In the genomic region with DNA sequence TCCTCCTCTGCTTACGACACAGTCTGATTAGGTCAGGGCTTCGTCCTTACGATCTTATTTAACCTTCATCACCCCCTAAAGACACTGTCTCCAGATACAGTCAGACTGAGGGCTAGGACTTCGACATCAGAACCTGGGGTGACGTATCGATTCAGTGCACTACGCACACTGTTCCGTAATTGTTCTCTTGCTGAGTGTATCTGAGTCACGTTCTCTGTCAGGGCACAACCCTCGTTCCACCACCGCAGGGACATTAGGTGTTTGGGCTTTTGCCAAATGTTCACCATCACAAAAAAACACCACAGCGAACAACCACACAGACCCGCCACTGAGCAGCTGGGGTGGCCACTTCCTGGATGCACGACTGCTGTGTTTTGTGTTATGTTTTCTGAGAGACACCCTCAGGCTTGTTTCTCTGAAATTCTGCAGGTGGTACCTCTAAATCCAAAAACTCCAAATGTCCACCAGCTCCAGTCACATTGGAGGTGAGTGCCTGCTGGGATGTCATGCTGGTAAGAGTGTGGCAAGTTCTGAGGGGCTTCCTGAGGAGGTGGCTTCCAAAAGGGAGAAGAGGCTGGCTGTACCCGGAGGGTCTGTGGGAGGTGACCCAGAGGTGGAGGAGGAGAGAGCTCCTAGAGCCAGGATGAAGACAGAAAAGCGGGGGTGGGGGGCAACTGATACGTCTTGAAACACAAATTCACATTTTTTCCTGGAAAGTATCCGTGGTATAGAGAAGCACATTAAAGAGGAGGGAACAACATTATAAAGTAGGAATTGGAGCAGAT, we compare ENCODE assay signal across 10 cellular contexts.
DNase-seq lines count a peak whose midpoint lies in the region; ATAC-seq and TF ChIP-seq lines count a peak whose summit lies in the region.
"Had no signal": no experiment of that assay in that cellular context is flagged by ENCODE, and none has a peak within 500 bp of the region (broad histone marks: within the 10 kb centered on the region; RNA-seq: fewer than 3 reads in every experiment).

No MANE protein-coding gene starts in this region.

- intact Hi-C loops in CD4-positive, alpha-beta memory T cell (cut with micrococcal nuclease) = no loop called here

- peaks cover 17 to 27% (median 19%) of the 10 kb centered on the region in 4 donors for H3K4me1 Mint-ChIP-seq in CD4-positive, alpha-beta memory T cell
- H3K4me1 Mint-ChIP-seq in activated naive CD4-positive, alpha-beta T cell treated with anti-CD3 and anti-CD28 coated beads, Interleukin-2, amount 50 U/mL, for 24 hours = peaks cover 18% of the 10 kb centered on the region
- peaks cover 22% of the 10 kb centered on the region for H3K4me1 Mint-ChIP-seq in neural crest cell

- no peaks in the 10 kb centered on the region for H3K9me3 Mint-ChIP-seq in CD4-positive, alpha-beta memory T cell
- H3K9me3 Mint-ChIP-seq in activated naive CD4-positive, alpha-beta T cell treated with anti-CD3 and anti-CD28 coated beads, Interleukin-2, amount 50 U/mL, for 24 hours = no peaks in the 10 kb centered on the region
- no peaks in the 10 kb centered on the region for H3K9me3 Mint-ChIP-seq in neural crest cell
- H3K9me3 Mint-ChIP-seq: activated B cell treated with CpG ODN at 0.5 μM for 24 hours had no signal

- POLR2A ChIA-PET in CD4-positive, alpha-beta memory T cell (lab: Charles Lee; ENCODE audit: partially characterized antibody) = no interaction called here
- POLR2A ChIA-PET in RWPE1 (lab: Yijun Ruan, JAX; ENCODE audit: low non-redundant PET) = no interaction called here

- TF ChIP-seq CTCF in RWPE1 (conservative IDR thresholded peaks at IDR 0.05; ENCODE audit: low read depth) = no peak
- TF ChIP-seq CTCF in neural crest cell (conservative IDR thresholded peaks at IDR 0.05) = no peak

- H3K36me3 Mint-ChIP-seq in CD4-positive, alpha-beta memory T cell = no peaks in the 10 kb centered on the region
- no peaks in the 10 kb centered on the region for H3K36me3 Mint-ChIP-seq in activated naive CD4-positive, alpha-beta T cell treated with anti-CD3 and anti-CD28 coated beads, Interleukin-2, amount 50 U/mL, for 24 hours
- H3K36me3 Mint-ChIP-seq in neural crest cell (ENCODE audit: low read depth) = no peaks in the 10 kb centered on the region

- H3K27ac ChIP-seq in CD4-positive, alpha-beta memory T cell (ENCODE audit: low read depth, low read length) = peak overlapping the region; percentile 20
- 0 out of 2 replicates have a peak overlapping the region, but pooled peaks have one; percentile 0 for H3K27ac ChIP-seq in RWPE1

- in situ Hi-C loops in HAP-1 (cut with MboI; ENCODE audit: low sequenced_read_pairs) = no loop called here

- H3K9me3 ChIP-seq in CD4-positive, alpha-beta memory T cell (ENCODE audit: control insufficient read depth in 1 of 2, low read length in 2 of 2) = no peaks in the 10 kb centered on the region
- H3K9me3 ChIP-seq in HAP-1 = no peaks in the 10 kb centered on the region

- DNase-seq in CD4-positive, alpha-beta memory T cell = peak; percentile 60 to 78 (median 67)
- DNase-seq in RWPE1 (ENCODE audit: low spot score) = no peak
- DNase-seq in neural crest cell (ENCODE audit: low read depth, low spot score) = no peak
- DNase-seq in NCI-H510A treated with DMSO at 0.1 percent for 48 hours (lab: John Stamatoyannopoulos, UW) = no peak
- no peak for DNase-seq in HAP-1 (ENCODE audit: low spot score in 2 of 2)
- DNase-seq: activated B cell treated with CpG ODN at 0.5 μM for 24 hours, hypothalamus had no signal

- no peak for ATAC-seq in GM21737 (IDR thresholded peaks at IDR 0.05; ENCODE audit: unreplicated experiment)
- no peak for ATAC-seq in GM18511 (IDR thresholded peaks at IDR 0.05; ENCODE audit: unreplicated experiment)

- H3K4me3 Mint-ChIP-seq in CD4-positive, alpha-beta memory T cell = peak overlapping the region in 7 of 8 donors; percentile 21 to 74 (median 67)
- H3K4me3 Mint-ChIP-seq in activated naive CD4-positive, alpha-beta T cell treated with anti-CD3 and anti-CD28 coated beads, Interleukin-2, amount 50 U/mL, for 24 hours = no peak overlapping the region
- no peak overlapping the region for H3K4me3 Mint-ChIP-seq in neural crest cell
- H3K4me3 Mint-ChIP-seq: activated B cell treated with CpG ODN at 0.5 μM for 24 hours had no signal

- H3K36me3 ChIP-seq in CD4-positive, alpha-beta memory T cell (ENCODE audit: insufficient read depth, low read length) = no peaks in the 10 kb centered on the region
- no peaks in the 10 kb centered on the region for H3K36me3 ChIP-seq in HAP-1 (replicated peaks)

- H3K4me1 ChIP-seq in CD4-positive, alpha-beta memory T cell (ENCODE audit: insufficient read depth, low read length) = peaks cover 18% of the 10 kb centered on the region
- peaks cover 3% of the 10 kb centered on the region for H3K4me1 ChIP-seq in HAP-1

- no peaks in the 10 kb centered on the region for H3K27me3 ChIP-seq in CD4-positive, alpha-beta memory T cell (ENCODE audit: insufficient read depth, low read length)
- no peaks in the 10 kb centered on the region for H3K27me3 ChIP-seq in HAP-1 (ENCODE audit: low read depth)

- CTCF ChIA-PET in CD4-positive, alpha-beta memory T cell (lab: Charles Lee; ENCODE audit: partially characterized antibody) = interaction anchor here (0.7 kb wide), 1 partner anchor 16 kb away, joined by 3 read pairs; no protein-coding TSS in a partner anchor
- CTCF ChIA-PET in RWPE1 (lab: Yijun Ruan, JAX) = no interaction called here

- H3K27me3 Mint-ChIP-seq in CD4-positive, alpha-beta memory T cell = peaks cover 12 to 23% of the 10 kb centered on the region in 2 donors
- H3K27me3 Mint-ChIP-seq in activated naive CD4-positive, alpha-beta T cell treated with anti-CD3 and anti-CD28 coated beads, Interleukin-2, amount 50 U/mL, for 24 hours = peaks cover 31% of the 10 kb centered on the region
- H3K27me3 Mint-ChIP-seq in neural crest cell (ENCODE audit: low read depth) = no peaks in the 10 kb centered on the region

- peak overlapping the region; percentile 69 to 96 (median 91) for H3K27ac Mint-ChIP-seq in CD4-positive, alpha-beta memory T cell
- peak overlapping the region; percentile 42 for H3K27ac Mint-ChIP-seq in activated naive CD4-positive, alpha-beta T cell treated with anti-CD3 and anti-CD28 coated beads, Interleukin-2, amount 50 U/mL, for 24 hours
- peak overlapping the region; percentile 68 for H3K27ac Mint-ChIP-seq in neural crest cell (ENCODE audit: unreplicated experiment)
- H3K27ac Mint-ChIP-seq: activated B cell treated with CpG ODN at 0.5 μM for 24 hours had no signal

- H3K4me3 ChIP-seq in CD4-positive, alpha-beta memory T cell (ENCODE audit: low read length in 2 of 2) = no peak overlapping the region
- H3K4me3 ChIP-seq in HAP-1 = no peak overlapping the region

Comparison
In these comparisons a context has a peak if more than half of its experiments do, and no peak if none do; other contexts are left out.
1. DNase-seq: peak in CD4-positive, alpha-beta memory T cell (5 of 5); none in RWPE1 (single experiment), neural crest cell (single experiment), NCI-H510A treated with DMSO at 0.1 percent for 48 hours (single experiment) and HAP-1 (0 of 2).
2. H3K4me3 Mint-ChIP-seq: peak in CD4-positive, alpha-beta memory T cell (7 of 8); none in activated naive CD4-positive, alpha-beta T cell treated with anti-CD3 and anti-CD28 coated beads, Interleukin-2, amount 50 U/mL, for 24 hours (single experiment) and neural crest cell (single experiment).
3. Peak in every context shown above with its lines, with median percentiles within 50 percentile points of each other: H3K27ac Mint-ChIP-seq.